ENCODE assay signal across 8 cellular contexts in genomic region chr17:81509687-81510523, GRCh38. TPM values are rescaled to one million over a fixed set of nuclear protein-coding genes. Genes with fewer than 3 reads are reported as not detected.
DNase-seq lines count a peak whose midpoint lies in the region; TF ChIP-seq lines count a peak whose summit lies in the region.

No MANE protein-coding gene starts in this region.

- peaks cover 33% of the 10 kb centered on the region for H3K4me1 ChIP-seq in Karpas-422 (ENCODE audit: low read length)

- peak overlapping the region; percentile 96 for H3K4me3 Mint-ChIP-seq in activated naive CD8-positive, alpha-beta T cell
- peak overlapping the region; percentile 95 to 100 (median 96) for H3K4me3 Mint-ChIP-seq in immature natural killer cell

- H3K4me1 Mint-ChIP-seq in activated naive CD8-positive, alpha-beta T cell (ENCODE audit: low read depth) = peaks cover 20% of the 10 kb centered on the region
- peaks cover 41 to 52% of the 10 kb centered on the region in 2 donors for H3K4me1 Mint-ChIP-seq in immature natural killer cell

- H3K4me2 ChIP-seq in Karpas-422 (ENCODE audit: low read depth, low read length, poor library complexity, severe bottlenecking) = peak overlapping the region; percentile 84

- peaks cover 24% of the 10 kb centered on the region for H4K20me1 ChIP-seq in Karpas-422 (ENCODE audit: insufficient read depth, low read depth, low read length)

- no peaks in the 10 kb centered on the region for H3K9me3 Mint-ChIP-seq in activated naive CD8-positive, alpha-beta T cell (ENCODE audit: low read depth)
- H3K9me3 Mint-ChIP-seq in immature natural killer cell = peaks cover 0 to 3% (median 0%) of the 10 kb centered on the region in 6 donors

- H3K36me3 Mint-ChIP-seq in activated naive CD8-positive, alpha-beta T cell = peaks cover 27% of the 10 kb centered on the region
- H3K36me3 Mint-ChIP-seq in immature natural killer cell = peaks cover 31 to 40% (median 32%) of the 10 kb centered on the region in 3 donors

- H3K27ac ChIP-seq in Karpas-422 (ENCODE audit: low read length) = no peak overlapping the region; the same call in 1 of the 2 replicates

- H2AFZ ChIP-seq in Karpas-422 (ENCODE audit: low read length) = no peak overlapping the region

- no peaks in the 10 kb centered on the region for H3K9me3 ChIP-seq in Karpas-422 (ENCODE audit: low read length)

- no peaks in the 10 kb centered on the region for H3K27me3 Mint-ChIP-seq in activated naive CD8-positive, alpha-beta T cell
- H3K27me3 Mint-ChIP-seq in immature natural killer cell (ENCODE audit: low read depth in 3 of 3) = peaks cover 28 to 34% (median 33%) of the 10 kb centered on the region in 3 donors

- DNase-seq in AG09309 (ENCODE audit: low read depth) (no peak), Karpas-422 (peak; percentile 68), immature natural killer cell (peak; percentile 57 to 63 (median 60)), NCI-H2107 (lab: John Stamatoyannopoulos, UW) (no peak), D341Med (ENCODE audit: low spot score) (no peak), GM19238 (ENCODE audit: insufficient read length, low spot score) (no peak)
- DNase-seq in stimulated activated naive CD4-positive, alpha-beta T cell (lab: John Stamatoyannopoulos, UW) = peak in 5 of 6 experiments; percentile 10 to 72 (median 44)

- H3K27ac Mint-ChIP-seq in activated naive CD8-positive, alpha-beta T cell = peak overlapping the region; percentile 95
- peak overlapping the region; percentile 90 to 98 (median 96) for H3K27ac Mint-ChIP-seq in immature natural killer cell

- H3K36me3 ChIP-seq in Karpas-422 (ENCODE audit: insufficient read depth, low read length) = peaks cover 27% of the 10 kb centered on the region

- no peaks in the 10 kb centered on the region for H3K27me3 ChIP-seq in Karpas-422 (ENCODE audit: low read length)

- TF ChIP-seq CTCF in AG09309 (IDR thresholded peaks at IDR 0.05; ENCODE audit: control insufficient read depth, insufficient read depth, low read depth, low read length, missing control alignments) = no peak

- H3K9ac ChIP-seq in Karpas-422 (ENCODE audit: low read length) = peak overlapping the region; percentile 96

- peaks cover 11% of the 10 kb centered on the region for H3K79me2 ChIP-seq in Karpas-422 (ENCODE audit: low read length)

- H3K4me3 ChIP-seq in AG09309 (ENCODE audit: control insufficient read depth, low read depth, low read length) (peak overlapping the region; percentile 63), Karpas-422 (ENCODE audit: low read length) (peak overlapping the region; percentile 82)

- no peaks in the 10 kb centered on the region for H3K9me2 ChIP-seq in Karpas-422 (replicated peaks; ENCODE audit: insufficient read depth, low read length)

RNA-seq across cellular contexts. Expression of gene ACTG1, which starts 2.7 kb away (rescaled TPM):
- total RNA-seq in Karpas-422 (2014; rRNA removed; shearing (Covaris generic); ENCODE audit: low replicate concordance) = 2,634 and 2,913 TPM in 2 replicates
- polyA plus RNA-seq in immature natural killer cell = 1,000 to 10,000 TPM; 1,637 to 3,074 (median 2,788) TPM

RNA-seq across cellular contexts. Expression of gene FSCN2, which starts 18.3 kb away (rescaled TPM):
- total RNA-seq in Karpas-422 (2014; rRNA removed; shearing (Covaris generic); ENCODE audit: low replicate concordance) = 0.63 and 1.2 TPM in 2 replicates
- under 1 TPM in 1 of 3 donors, not detected in 2; 0.23 TPM for polyA plus RNA-seq in immature natural killer cell

RNA-seq across cellular contexts. Expression of gene FAAP100, which starts 42.2 kb away (rescaled TPM):
- total RNA-seq in Karpas-422 (2014; rRNA removed; shearing (Covaris generic); ENCODE audit: low replicate concordance) = 14.8 and 30.9 TPM in 2 replicates
- polyA plus RNA-seq in immature natural killer cell = 10 to 100 TPM; 11.4 to 25.0 (median 14.5) TPM

Comparison
In these comparisons a context has a peak if more than half of its experiments do, and no peak if none do; other contexts are left out.
1. DNase-seq: peak in Karpas-422 (single experiment), immature natural killer cell (3 of 3) and stimulated activated naive CD4-positive, alpha-beta T cell (5 of 6); none in AG09309 (single experiment), NCI-H2107 (single experiment), D341Med (single experiment) and GM19238 (single experiment).